12 cellular contexts compared by ENCODE assay signal in the genomic region with DNA sequence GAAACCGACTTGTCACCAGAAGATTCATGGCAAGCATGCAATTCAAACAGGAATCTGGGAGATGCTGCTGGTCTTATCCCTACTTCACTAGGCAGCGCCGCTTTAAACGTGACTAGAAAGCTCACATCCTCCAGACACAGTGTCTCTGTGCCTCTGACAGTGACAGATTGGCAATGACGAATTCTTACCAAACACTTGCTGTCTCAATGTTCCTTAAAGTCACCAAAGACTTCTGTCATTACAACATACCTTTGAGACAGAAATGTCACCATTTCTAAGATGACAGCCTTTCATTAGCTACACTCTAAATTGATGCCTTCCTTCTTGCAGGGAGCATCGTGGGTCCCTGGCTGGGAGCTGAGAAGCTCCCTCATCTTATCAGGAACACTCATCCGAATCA.
DNase-seq lines count a peak whose midpoint lies in the region; ATAC-seq and TF ChIP-seq lines count a peak whose summit lies in the region.
"Had no signal": no experiment of that assay in that cellular context is flagged by ENCODE, and none has a peak within 500 bp of the region (broad histone marks: within the 10 kb centered on the region; RNA-seq: fewer than 3 reads in every experiment).

No MANE protein-coding gene starts in this region.

- H3K14ac ChIP-seq in mesenchymal stem cell (ENCODE audit: low read length in 2 of 2): no peak overlapping the region

- no peak overlapping the region for H3K23ac ChIP-seq in mesenchymal stem cell (ENCODE audit: low read length in 2 of 2)

- H4K8ac ChIP-seq in mesenchymal stem cell (ENCODE audit: low read length): no peak overlapping the region

- H4K91ac ChIP-seq in mesenchymal stem cell (ENCODE audit: low read length): no peak overlapping the region

- H3K4me1 ChIP-seq in BE2C (no peaks in the 10 kb centered on the region; the same call in 1 of the 2 replicates), mesenchymal stem cell (ENCODE audit: control insufficient read depth, insufficient read depth, low read depth, low read length) (no peaks in the 10 kb centered on the region), uterus (no peaks in the 10 kb centered on the region)

- H3K4me2 ChIP-seq in mesenchymal stem cell (ENCODE audit: low read length, poor library complexity, severe bottlenecking): no peak overlapping the region

- TF ChIP-seq CTCF in BE2C (IDR thresholded peaks at IDR 0.05; ENCODE audit: low read depth, low read length) (no peak), uterus (IDR thresholded peaks at IDR 0.05) (no peak), coronary artery (IDR thresholded peaks at IDR 0.05) (no peak)

- no peak overlapping the region for H2BK12ac ChIP-seq in mesenchymal stem cell (ENCODE audit: low read length in 2 of 2)

- no peaks in the 10 kb centered on the region for H3K36me3 ChIP-seq in BE2C
- H3K36me3 ChIP-seq in mesenchymal stem cell (ENCODE audit: control insufficient read depth in 1 of 2, insufficient read depth in 2 of 2, low read depth in 1 of 2, low read length in 2 of 2): no peaks in the 10 kb centered on the region
- no peaks in the 10 kb centered on the region for H3K36me3 ChIP-seq in uterus

- no peak overlapping the region for H2AK5ac ChIP-seq in mesenchymal stem cell (ENCODE audit: low read length, severe bottlenecking)

- ATAC-seq in GM18858 (IDR thresholded peaks at IDR 0.05; ENCODE audit: unreplicated experiment): no peak
- no peak for ATAC-seq in activated CD4-positive, CD25-positive, alpha-beta regulatory T cell treated with anti-CD3 and anti-CD28 coated beads, Interleukin-2, amount 50 U/mL, for 24 hours

- 32% methylated on average over 7 of the region's 7 CpGs for WGBS in mesenchymal stem cell

- no peak overlapping the region for H3K4me3 ChIP-seq in BE2C (ENCODE audit: low read depth, low read length)
- no peak overlapping the region for H3K4me3 ChIP-seq in mesenchymal stem cell (ENCODE audit: insufficient read depth in 1 of 2, low read depth in 1 of 2, low read length in 2 of 2)
- no peak overlapping the region for H3K4me3 ChIP-seq in uterus
- no peak overlapping the region for H3K4me3 ChIP-seq in coronary artery

- H3K9me3 ChIP-seq in BE2C (no peaks in the 10 kb centered on the region), mesenchymal stem cell (ENCODE audit: control insufficient read depth, low read length) (no peaks in the 10 kb centered on the region), uterus (no peaks in the 10 kb centered on the region)

- H3K18ac ChIP-seq in mesenchymal stem cell (ENCODE audit: low read depth in 1 of 2, low read length in 2 of 2): no peak overlapping the region

- no peaks in the 10 kb centered on the region for H3K79me1 ChIP-seq in mesenchymal stem cell (replicated peaks; ENCODE audit: low read length, poor library complexity, severe bottlenecking)

- peak; percentile 11 for DNase-seq in BE2C
- DNase-seq in MV-4-11 (lab: John Stamatoyannopoulos, UW): peak; percentile 27
- DNase-seq in astrocyte of the hippocampus (ENCODE audit: low read depth, low spot score): peak; percentile 13
- DNase-seq in mesenchymal stem cell: peak; percentile 21
- DNase-seq in uterus: no peak
- DNase-seq in coronary artery (ENCODE audit: low spot score): no peak
- DNase-seq: COR-L47, DMS153, GOT3, NCI-H1092 had no signal

- H2AFZ ChIP-seq in mesenchymal stem cell (ENCODE audit: low read depth, low read length): no peak overlapping the region

- no peaks in the 10 kb centered on the region for H3K27me3 ChIP-seq in BE2C
- H3K27me3 ChIP-seq in mesenchymal stem cell (ENCODE audit: control insufficient read depth in 1 of 2, insufficient read depth in 1 of 2, low read length in 2 of 2): peaks cover 0 to 8% of the 10 kb centered on the region in 2 experiments
- no peaks in the 10 kb centered on the region for H3K27me3 ChIP-seq in uterus

- no peak overlapping the region for H2BK15ac ChIP-seq in mesenchymal stem cell (ENCODE audit: low read depth, poor library complexity, severe bottlenecking)

- intact Hi-C loops in uterus (cut with DNase I; ENCODE audit: low total_unique reads): no loop called here

- no peak overlapping the region for H2BK120ac ChIP-seq in mesenchymal stem cell (ENCODE audit: low read depth, low read length)

- H3K27ac ChIP-seq in mesenchymal stem cell (ENCODE audit: low read length, poor library complexity, severe bottlenecking) (no peak overlapping the region), uterus (peak overlapping the region in 1 of 2 donors; percentile 36), coronary artery (no peak overlapping the region)

- no peak overlapping the region for H2BK5ac ChIP-seq in mesenchymal stem cell (ENCODE audit: low read depth, low read length, poor library complexity, severe bottlenecking)

- no peak overlapping the region for H3K4ac ChIP-seq in mesenchymal stem cell (ENCODE audit: low read depth in 1 of 2, low read length in 2 of 2)

- no peak for TF ChIP-seq POLR2A in uterus (IDR thresholded peaks at IDR 0.05)

- H3K9ac ChIP-seq in mesenchymal stem cell (ENCODE audit: low read length): no peak overlapping the region

Comparison
In these comparisons a context has a peak if more than half of its experiments do, and no peak if none do; other contexts are left out.
1. DNase-seq: peak in BE2C (single experiment), MV-4-11 (single experiment), astrocyte of the hippocampus (single experiment) and mesenchymal stem cell (single experiment); none in uterus (0 of 2) and coronary artery (single experiment).